8 cellular contexts compared by ENCODE assay signal in the genomic region with DNA sequence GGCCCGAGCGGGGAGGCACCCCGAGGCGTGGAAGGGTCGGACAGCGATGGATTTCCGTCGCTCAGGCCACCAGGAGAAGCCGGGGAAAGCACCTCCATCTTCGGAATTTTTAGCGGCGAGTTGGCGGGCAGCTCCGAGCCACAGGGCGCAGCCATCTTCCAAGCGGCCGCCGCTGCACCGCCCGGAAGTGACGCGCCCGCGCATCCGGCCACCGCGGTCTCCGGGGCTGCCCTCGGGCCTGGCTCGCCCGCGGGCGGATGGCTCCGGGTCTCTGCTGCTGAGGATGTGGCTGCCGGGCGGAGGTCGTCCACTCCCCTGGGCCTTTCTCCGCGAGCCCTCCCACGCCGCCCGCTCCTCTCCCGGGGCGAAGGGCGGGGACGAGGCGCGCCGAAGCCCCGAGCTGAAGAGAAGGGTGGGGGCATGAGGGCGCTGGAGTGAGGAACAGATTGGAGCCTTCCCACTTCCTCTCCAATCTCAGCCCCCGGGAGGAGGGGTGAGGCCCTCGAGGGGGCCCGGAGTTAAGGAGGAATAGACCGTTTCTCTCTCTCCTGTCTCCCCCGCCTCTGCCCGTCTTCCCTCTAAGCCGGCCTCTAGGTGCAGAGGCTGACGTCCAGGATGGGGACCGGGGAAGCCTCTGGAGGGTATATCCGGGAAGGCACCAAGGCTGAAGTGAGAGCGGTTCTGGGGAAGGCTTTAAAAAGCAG. TPM values are rescaled to one million over a fixed set of nuclear protein-coding genes. Genes with fewer than 3 reads are reported as not detected.
DNase-seq lines count a peak whose midpoint lies in the region; ATAC-seq and TF ChIP-seq lines count a peak whose summit lies in the region.

A gene (minus strand): TSS at position 181 of the 704 bp plus-strand sequence. CDS start 26 bp downstream, at position 155.

- no peaks in the 10 kb centered on the region for H3K9me2 ChIP-seq in DOHH2 (replicated peaks; ENCODE audit: control insufficient read depth, low read length)

- H3K4me2 ChIP-seq in DOHH2 (ENCODE audit: low read length) (peak within 1 kb of the TSS; percentile 80), neural progenitor cell (peak within 1 kb of the TSS; percentile 91)

- peak within 1 kb of the TSS; percentile 94 for H3K4me3 ChIP-seq in DOHH2 (ENCODE audit: low read length)
- H3K4me3 ChIP-seq in Jurkat, Clone E6-1 (ENCODE audit: low read length) = peak within 1 kb of the TSS; percentile 68
- peak within 1 kb of the TSS; percentile 76 for H3K4me3 ChIP-seq in neural progenitor cell

- no peaks in the 10 kb centered on the region for H3K27me3 Mint-ChIP-seq in neural progenitor cell (ENCODE audit: insufficient read depth, low read depth)

- peak within 1 kb of the TSS; percentile 92 for H3K4me3 Mint-ChIP-seq in neural progenitor cell

- TF ChIP-seq CTCF in DOHH2 (IDR thresholded peaks at IDR 0.05; ENCODE audit: low read depth, low read length, poor library complexity, severe bottlenecking) (no peak), foreskin keratinocyte (conservative IDR thresholded peaks at IDR 0.05) (no peak), neural progenitor cell (IDR thresholded peaks at IDR 0.05) (no peak)

- H3K36me3 ChIP-seq in DOHH2 (ENCODE audit: control insufficient read depth, low read length) (peaks cover 4% of the 10 kb centered on the region), neural progenitor cell (no peaks in the 10 kb centered on the region)

- no peaks in the 10 kb centered on the region for H3K9me3 Mint-ChIP-seq in neural progenitor cell

- H3K36me3 Mint-ChIP-seq in neural progenitor cell = peaks cover 5% of the 10 kb centered on the region

- H4K20me1 ChIP-seq in DOHH2 (ENCODE audit: control insufficient read depth, insufficient read depth, low read depth, low read length) (peaks cover 6% of the 10 kb centered on the region; the same call in 1 of the 2 replicates), neural progenitor cell (ENCODE audit: low read depth) (peaks cover 38% of the 10 kb centered on the region)

- peak within 1 kb of the TSS; percentile 93 for H2AFZ ChIP-seq in neural progenitor cell (replicated peaks)

- H3K4me1 ChIP-seq in DOHH2 (ENCODE audit: control insufficient read depth, low read length) = peaks cover 25% of the 10 kb centered on the region
- peaks cover 5% of the 10 kb centered on the region for H3K4me1 ChIP-seq in foreskin keratinocyte
- H3K4me1 ChIP-seq in neural progenitor cell = peaks cover 28% of the 10 kb centered on the region

- no peaks in the 10 kb centered on the region for H3K9me3 ChIP-seq in DOHH2 (ENCODE audit: control insufficient read depth, insufficient read depth, low read length)
- H3K9me3 ChIP-seq in neural progenitor cell (ENCODE audit: low read depth) = no peaks in the 10 kb centered on the region

- H3K27me3 ChIP-seq in DOHH2 (ENCODE audit: control insufficient read depth, low read length) = no peaks in the 10 kb centered on the region
- H3K27me3 ChIP-seq in foreskin keratinocyte = no peaks in the 10 kb centered on the region
- no peaks in the 10 kb centered on the region for H3K27me3 ChIP-seq in neural progenitor cell

- ATAC-seq in GM21619 (IDR thresholded peaks at IDR 0.05; ENCODE audit: unreplicated experiment) (peak; percentile 87), foreskin keratinocyte (peak; percentile 89)

- peak; percentile 86; the same call in 1 of the 2 replicates for TF ChIP-seq POLR2A in Raji (IDR thresholded peaks at IDR 0.05; ENCODE audit: insufficient read depth, low read depth, low read length)

- peak within 1 kb of the TSS; percentile 88 for H3K9ac ChIP-seq in neural progenitor cell

- peak within 1 kb of the TSS; percentile 97 for H3K27ac Mint-ChIP-seq in neural progenitor cell

- H3F3A ChIP-seq in DOHH2 (ENCODE audit: control insufficient read depth, insufficient read depth) = 0 out of 2 replicates have a peak, but pooled peaks cover 2% of the 10 kb centered on the region
- H3F3A ChIP-seq in neural progenitor cell (ENCODE audit: low read depth) = peaks cover 28% of the 10 kb centered on the region

- peak within 1 kb of the TSS; percentile 78 for H3K27ac ChIP-seq in DOHH2 (ENCODE audit: low read depth, low read length)
- peak within 1 kb of the TSS; percentile 67 for H3K27ac ChIP-seq in foreskin keratinocyte
- peak within 1 kb of the TSS; percentile 97 for H3K27ac ChIP-seq in neural progenitor cell

- DNase-seq in Jurkat, Clone E6-1 (ENCODE audit: low read depth, low spot score) = peak; percentile 39
- peak; percentile 72 for DNase-seq in activated gamma-delta T cell treated with anti-CD3 and anti-CD28 coated beads, Interleukin-2, amount 50 U/mL, for 16 hours (ENCODE audit: low read depth)
- peak; percentile 27 to 56 for DNase-seq in foreskin keratinocyte
- DNase-seq in neural progenitor cell (ENCODE audit: low spot score) = peak; percentile 91
- DNase-seq in stromal cell of bone marrow (ENCODE audit: low read depth) = peak; percentile 62

- peaks cover 31% of the 10 kb centered on the region for H3K4me1 Mint-ChIP-seq in neural progenitor cell

- peaks cover 53% of the 10 kb centered on the region for H3K79me2 ChIP-seq in DOHH2 (ENCODE audit: control insufficient read depth, low read length)
- H3K79me2 ChIP-seq in neural progenitor cell (ENCODE audit: low read depth) = peaks cover 61% of the 10 kb centered on the region

RNA-seq across cellular contexts. Expression of the gene that starts here (rescaled TPM):
- polyA plus RNA-seq in Jurkat, Clone E6-1 (2012; ENCODE audit: insufficient read depth, insufficient read length) = 2.7 TPM
- total RNA-seq in foreskin keratinocyte = 5.4 and 6.1 TPM in 2 replicates
- 3.0 and 4.0 TPM in 2 replicates for polyA plus RNA-seq in foreskin keratinocyte
- 35.8 and 41.9 TPM in 2 replicates for total RNA-seq in neural progenitor cell (ENCODE audit: low replicate concordance)

Comparison
In these comparisons a context has a peak if more than half of its experiments do, and no peak if none do; other contexts are left out.
1. Peak in every context shown above with its lines: DNase-seq, ATAC-seq, H3K4me3 ChIP-seq and H3K27ac ChIP-seq.
2. DNase-seq: peak in every context shown above with its lines; median percentile 91 in neural progenitor cell; 72 in activated gamma-delta T cell treated with anti-CD3 and anti-CD28 coated beads, Interleukin-2, amount 50 U/mL, for 16 hours; 62 in stromal cell of bone marrow; 42 in foreskin keratinocyte; 39 in Jurkat, Clone E6-1.